7 cellular contexts compared by ENCODE assay signal in the genomic region with DNA sequence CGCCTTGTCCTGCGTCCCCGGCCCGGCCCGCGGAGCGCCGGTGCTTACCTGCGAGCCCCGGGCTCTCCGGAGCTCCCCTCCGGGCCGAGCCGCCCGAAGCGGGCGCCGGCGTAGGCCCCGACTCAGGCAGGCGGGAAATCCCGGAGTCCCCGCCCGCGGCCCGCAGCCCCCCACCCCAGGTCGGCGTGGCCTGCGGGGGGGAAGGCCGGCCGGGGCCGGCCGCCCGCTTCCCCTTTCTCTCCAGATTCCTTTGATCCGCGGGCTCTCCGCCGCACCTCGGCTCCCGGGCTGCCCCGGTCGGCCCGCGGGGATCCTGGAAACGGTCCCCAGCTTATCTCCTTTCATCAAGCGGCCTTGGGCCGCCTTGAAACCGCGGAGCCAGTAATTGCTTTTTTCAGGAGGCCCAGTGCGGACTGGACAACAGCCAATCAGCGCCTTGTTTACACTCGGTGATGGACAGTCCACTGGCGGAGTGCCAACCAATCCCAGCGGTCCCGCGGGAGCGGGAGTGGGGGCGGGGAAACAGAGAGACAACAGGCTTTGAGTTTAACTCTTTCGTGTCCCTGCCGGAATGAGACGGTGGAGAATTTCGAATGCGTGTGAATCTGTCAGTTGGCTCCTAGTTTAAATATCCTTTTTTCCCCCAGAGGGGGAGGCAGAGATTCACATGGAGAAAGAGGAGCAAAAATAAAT. TPM values are rescaled to one million over a fixed set of nuclear protein-coding genes. Genes with fewer than 3 reads are reported as not detected.
DNase-seq lines count a peak whose midpoint lies in the region; ATAC-seq, FAIRE-seq and TF ChIP-seq lines count a peak whose summit lies in the region.

No MANE protein-coding gene starts in this region.

- peaks cover 15% of the 10 kb centered on the region for H3K4me1 Mint-ChIP-seq in central memory CD8-positive, alpha-beta T cell
- peaks cover 28 to 30% of the 10 kb centered on the region in 2 donors for H3K4me1 Mint-ChIP-seq in immature natural killer cell

- no peak for ATAC-seq in central memory CD8-positive, alpha-beta T cell (replicated peaks; ENCODE audit: extremely low read depth, poor library complexity, severe bottlenecking)
- no peak for ATAC-seq in GM21717 (IDR thresholded peaks at IDR 0.05; ENCODE audit: unreplicated experiment)

- peaks cover 64% of the 10 kb centered on the region for H3K27me3 Mint-ChIP-seq in central memory CD8-positive, alpha-beta T cell
- peaks cover 35 to 59% (median 52%) of the 10 kb centered on the region in 3 donors for H3K27me3 Mint-ChIP-seq in immature natural killer cell (ENCODE audit: low read depth in 3 of 3)

- peaks cover 29% of the 10 kb centered on the region for H3K36me3 Mint-ChIP-seq in central memory CD8-positive, alpha-beta T cell (ENCODE audit: insufficient read depth)
- no peaks in the 10 kb centered on the region for H3K36me3 Mint-ChIP-seq in immature natural killer cell

- no peak for TF ChIP-seq POLR2A in GM12892 (IDR thresholded peaks at IDR 0.05; ENCODE audit: low read depth, low read length)

- no peak for FAIRE-seq in GM12892 (lab: Jason Lieb, UNC)

- DNase-seq in GM12892 (ENCODE audit: insufficient read length): peak; percentile 64
- peak; percentile 99 for DNase-seq in NCI-H128 (lab: John Stamatoyannopoulos, UW; ENCODE audit: unreplicated experiment)
- DNase-seq in SKM-1 (lab: John Stamatoyannopoulos, UW; ENCODE audit: unreplicated experiment): peak; percentile 81
- no peak for DNase-seq in central memory CD8-positive, alpha-beta T cell (ENCODE audit: low spot score in 2 of 2)
- peak; percentile 70 to 75 (median 73) for DNase-seq in immature natural killer cell
- peak; percentile 98 for DNase-seq in skeletal muscle cell (ENCODE audit: low read depth)

- peak overlapping the region; percentile 88 for H3K27ac Mint-ChIP-seq in central memory CD8-positive, alpha-beta T cell (ENCODE audit: low read depth)
- H3K27ac Mint-ChIP-seq in immature natural killer cell: peak overlapping the region in 3 of 6 donors; percentile 18 to 92 (median 58)

- H3K4me3 ChIP-seq in skeletal muscle cell (ENCODE audit: low read depth, low read length): peak overlapping the region; percentile 61

- H3K4me3 Mint-ChIP-seq in central memory CD8-positive, alpha-beta T cell: peak overlapping the region; percentile 63
- peak overlapping the region; percentile 64 to 93 (median 78) for H3K4me3 Mint-ChIP-seq in immature natural killer cell

- no peaks in the 10 kb centered on the region for H3K9me3 Mint-ChIP-seq in central memory CD8-positive, alpha-beta T cell
- no peaks in the 10 kb centered on the region for H3K9me3 Mint-ChIP-seq in immature natural killer cell

RNA-seq across cellular contexts. Expression of gene BAHCC1, which starts 1.4 kb away (rescaled TPM):
- polyA plus RNA-seq in GM12892 (2012; ENCODE audit: missing spikeins): not detected
- polyA plus RNA-seq in immature natural killer cell: under 1 TPM in 1 of 3 donors, not detected in 2; 0.02 TPM

Comparison
In these comparisons a context has a peak if more than half of its experiments do, and no peak if none do; other contexts are left out.
1. DNase-seq: peak in GM12892 (single experiment), NCI-H128 (single experiment), SKM-1 (single experiment), immature natural killer cell (3 of 3) and skeletal muscle cell (single experiment); none in central memory CD8-positive, alpha-beta T cell (0 of 2).